In the genomic region with DNA sequence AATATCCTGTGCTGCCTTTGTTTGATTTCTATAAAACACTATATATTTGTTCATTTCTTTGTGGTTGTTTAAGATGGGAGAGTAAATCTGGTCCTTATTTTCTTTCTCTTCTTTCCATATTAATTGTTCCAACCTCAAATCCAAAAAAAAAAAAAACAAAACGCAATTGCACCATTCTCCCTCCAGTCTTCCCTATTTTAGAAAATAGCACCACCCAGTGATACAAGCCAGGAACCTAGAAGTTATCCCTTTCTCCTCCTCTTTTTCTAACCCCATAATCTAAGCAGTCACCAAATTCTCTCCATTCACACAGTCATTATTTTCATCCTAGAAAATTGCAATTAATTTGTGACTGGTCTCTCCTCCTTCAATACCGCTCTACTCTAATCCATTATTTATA, we compare ENCODE assay signal across 1 cellular context.
TF ChIP-seq lines count a peak whose summit lies in the region.

No MANE protein-coding gene starts in this region.

TF ChIP-seq in GM23338, 12 proteins besides CTCF, POLR2A, EP300 and RAD21 (continued from another document):
- TF ChIP-seq, protein P1, sequence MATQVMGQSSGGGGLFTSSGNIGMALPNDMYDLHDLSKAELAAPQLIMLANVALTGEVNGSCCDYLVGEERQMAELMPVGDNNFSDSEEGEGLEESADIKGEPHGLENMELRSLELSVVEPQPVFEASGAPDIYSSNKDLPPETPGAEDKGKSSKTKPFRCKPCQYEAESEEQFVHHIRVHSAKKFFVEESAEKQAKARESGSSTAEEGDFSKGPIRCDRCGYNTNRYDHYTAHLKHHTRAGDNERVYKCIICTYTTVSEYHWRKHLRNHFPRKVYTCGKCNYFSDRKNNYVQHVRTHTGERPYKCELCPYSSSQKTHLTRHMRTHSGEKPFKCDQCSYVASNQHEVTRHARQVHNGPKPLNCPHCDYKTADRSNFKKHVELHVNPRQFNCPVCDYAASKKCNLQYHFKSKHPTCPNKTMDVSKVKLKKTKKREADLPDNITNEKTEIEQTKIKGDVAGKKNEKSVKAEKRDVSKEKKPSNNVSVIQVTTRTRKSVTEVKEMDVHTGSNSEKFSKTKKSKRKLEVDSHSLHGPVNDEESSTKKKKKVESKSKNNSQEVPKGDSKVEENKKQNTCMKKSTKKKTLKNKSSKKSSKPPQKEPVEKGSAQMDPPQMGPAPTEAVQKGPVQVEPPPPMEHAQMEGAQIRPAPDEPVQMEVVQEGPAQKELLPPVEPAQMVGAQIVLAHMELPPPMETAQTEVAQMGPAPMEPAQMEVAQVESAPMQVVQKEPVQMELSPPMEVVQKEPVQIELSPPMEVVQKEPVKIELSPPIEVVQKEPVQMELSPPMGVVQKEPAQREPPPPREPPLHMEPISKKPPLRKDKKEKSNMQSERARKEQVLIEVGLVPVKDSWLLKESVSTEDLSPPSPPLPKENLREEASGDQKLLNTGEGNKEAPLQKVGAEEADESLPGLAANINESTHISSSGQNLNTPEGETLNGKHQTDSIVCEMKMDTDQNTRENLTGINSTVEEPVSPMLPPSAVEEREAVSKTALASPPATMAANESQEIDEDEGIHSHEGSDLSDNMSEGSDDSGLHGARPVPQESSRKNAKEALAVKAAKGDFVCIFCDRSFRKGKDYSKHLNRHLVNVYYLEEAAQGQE (IDR thresholded peaks at IDR 0.05; ENCODE audit: unreplicated experiment): no peak
- TF ChIP-seq ZNF114 (CRISPR knock-in tag; IDR thresholded peaks at IDR 0.05) (no peak), STAT1 (IDR thresholded peaks at IDR 0.05; ENCODE audit: unreplicated experiment) (no peak)
- TF ChIP-seq, protein P2, sequence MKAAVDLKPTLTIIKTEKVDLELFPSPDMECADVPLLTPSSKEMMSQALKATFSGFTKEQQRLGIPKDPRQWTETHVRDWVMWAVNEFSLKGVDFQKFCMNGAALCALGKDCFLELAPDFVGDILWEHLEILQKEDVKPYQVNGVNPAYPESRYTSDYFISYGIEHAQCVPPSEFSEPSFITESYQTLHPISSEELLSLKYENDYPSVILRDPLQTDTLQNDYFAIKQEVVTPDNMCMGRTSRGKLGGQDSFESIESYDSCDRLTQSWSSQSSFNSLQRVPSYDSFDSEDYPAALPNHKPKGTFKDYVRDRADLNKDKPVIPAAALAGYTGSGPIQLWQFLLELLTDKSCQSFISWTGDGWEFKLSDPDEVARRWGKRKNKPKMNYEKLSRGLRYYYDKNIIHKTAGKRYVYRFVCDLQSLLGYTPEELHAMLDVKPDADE (IDR thresholded peaks at IDR 0.05): no peak
TF ChIP-seq in GM23338: peak in this region for 0.
